In genomic region chr12:109334887-109335286, GRCh38 we compare ENCODE assay signal across 10 cellular contexts. TPM values are rescaled to one million over a fixed set of nuclear protein-coding genes. Genes with fewer than 3 reads are reported as not detected.
"Had no signal": no experiment of that assay in that cellular context is flagged by ENCODE, and none has a peak within 500 bp of the region (broad histone marks: within the 10 kb centered on the region; RNA-seq: fewer than 3 reads in every experiment).

No MANE protein-coding gene starts in this region.

- DNase-seq: IMR-90, KBM-7, KG1 had no signal

- H3K4me2 ChIP-seq: KMS-11 had no signal

- FAIRE-seq: HepG2, HTR-8/SVneo had no signal

- ATAC-seq: HepG2 had no signal

- H3K27ac ChIP-seq: HL-60, KMS-11 had no signal

- H3K9ac ChIP-seq: KMS-11 had no signal

RNA-seq across cellular contexts. Expression of gene MYO1H, which starts 12.8 kb away (rescaled TPM):
- total RNA-seq: HepG2, HT-29, HT1080, IMR-90 had no signal
- polyA plus RNA-seq: HepG2, IgD-negative memory B cell, IMR-90 had no signal

RNA-seq across cellular contexts. Expression of gene FOXN4, which starts 25.8 kb away (rescaled TPM):
- total RNA-seq: HT-29, HT1080, IMR-90 had no signal
- polyA plus RNA-seq: HepG2, IgD-negative memory B cell, IMR-90 had no signal
